9 cellular contexts compared by ENCODE assay signal in genomic region chr18:77366725-77367641, GRCh38.
DNase-seq lines count a peak whose midpoint lies in the region; ATAC-seq and TF ChIP-seq lines count a peak whose summit lies in the region.
"Had no signal": no experiment of that assay in that cellular context is flagged by ENCODE, and none has a peak within 500 bp of the region (broad histone marks: within the 10 kb centered on the region; RNA-seq: fewer than 3 reads in every experiment).

No MANE protein-coding gene starts in this region.

- peak overlapping the region; percentile 53; the same call in 1 of the 2 replicates for H2AFZ ChIP-seq in GM23248
- H2AFZ ChIP-seq in PC-3 (ENCODE audit: low read length): peak overlapping the region; percentile 79

- H3K4me2 ChIP-seq in GM23248 (ENCODE audit: unreplicated experiment): peak overlapping the region; percentile 20
- H3K4me2 ChIP-seq in PC-3 (ENCODE audit: low read length): peak overlapping the region; percentile 79

- H3K9me3 ChIP-seq in GM23248 (ENCODE audit: low read depth): no peaks in the 10 kb centered on the region
- H3K9me3 ChIP-seq in PC-3 (ENCODE audit: low read length): peaks cover 3% of the 10 kb centered on the region; the same call in 1 of the 2 replicates
- peaks cover 6% of the 10 kb centered on the region for H3K9me3 ChIP-seq in psoas muscle
- H3K9me3 ChIP-seq in spleen: peaks cover 0 to 35% (median 29%) of the 10 kb centered on the region in 8 donors

- peak overlapping the region; percentile 77 for H3K4me3 Mint-ChIP-seq in glutamatergic neuron (ENCODE audit: unreplicated experiment)

- ATAC-seq in PC-3: peak; percentile 84
- ATAC-seq in psoas muscle: peak in 1 of 4 donors; percentile 25
- ATAC-seq in HG03378 (IDR thresholded peaks at IDR 0.05; ENCODE audit: unreplicated experiment): no peak
- ATAC-seq in GM18498 (IDR thresholded peaks at IDR 0.05; ENCODE audit: unreplicated experiment): no peak

- H3K9me2 ChIP-seq in GM23248 (ENCODE audit: insufficient read depth): no peaks in the 10 kb centered on the region
- no peaks in the 10 kb centered on the region for H3K9me2 ChIP-seq in PC-3 (replicated peaks; ENCODE audit: low read length)

- CTCF ChIA-PET in PC-3 (lab: Charles Lee): interaction anchor here (0.6 to 1.1 kb wide), 2 partner anchors 107 to 312 kb away, joined by 7 to 9 read pairs; no protein-coding TSS in a partner anchor

- peaks cover 12% of the 10 kb centered on the region for H3K9me3 Mint-ChIP-seq in glutamatergic neuron (ENCODE audit: unreplicated experiment)

- H3K4me1 ChIP-seq in GM23248 (ENCODE audit: insufficient read depth) (no peaks in the 10 kb centered on the region), PC-3 (ENCODE audit: insufficient read depth, low read length) (0 out of 2 replicates have a peak, but pooled peaks cover 5% of the 10 kb centered on the region), psoas muscle (no peaks in the 10 kb centered on the region), spleen (no peaks in the 10 kb centered on the region)

- H4K20me1 ChIP-seq in GM23248 (ENCODE audit: insufficient read depth) (no peaks in the 10 kb centered on the region), PC-3 (ENCODE audit: low read length) (no peaks in the 10 kb centered on the region)

- no peak overlapping the region for H3K27ac ChIP-seq in GM23248
- H3K27ac ChIP-seq in PC-3 (ENCODE audit: low read length): peak overlapping the region; percentile 48
- no peak overlapping the region for H3K27ac ChIP-seq in psoas muscle
- H3K27ac ChIP-seq in spleen: no peak overlapping the region

- no peaks in the 10 kb centered on the region for H3K79me2 ChIP-seq in GM23248 (ENCODE audit: insufficient read depth)
- no peaks in the 10 kb centered on the region for H3K79me2 ChIP-seq in PC-3 (ENCODE audit: low read length)

- H3K27me3 Mint-ChIP-seq in glutamatergic neuron (ENCODE audit: unreplicated experiment): peaks cover 2% of the 10 kb centered on the region

- DNase-seq in GM23248 (peak; percentile 51), PC-3 (peak; percentile 57), glutamatergic neuron (peak; percentile 65), psoas muscle (no peak), spleen (no peak), DMS79 treated with DMSO at 0.1 percent for 48 hours (lab: John Stamatoyannopoulos, UW) (no peak)
- DNase-seq: activated CD4-positive, alpha-beta T cell treated with anti-CD3 and anti-CD28 coated beads, Interleukin-2, amount 50 U/mL, for 1 hour had no signal

- H3F3A ChIP-seq in GM23248 (ENCODE audit: insufficient read depth) (no peaks in the 10 kb centered on the region), PC-3 (ENCODE audit: low read length, unreplicated experiment) (no peaks in the 10 kb centered on the region)

- H3K36me3 Mint-ChIP-seq in glutamatergic neuron (ENCODE audit: unreplicated experiment): peaks cover 18% of the 10 kb centered on the region

- WGBS in GM23248 (ENCODE audit: low coverage in 1 of 2, low lambda C conversion rate in 2 of 2, missing lambda C conversion rate in 2 of 2), 2 experiments: 9 to 10% methylated on average over 26 to 27 of the region's 27 CpGs
- WGBS in psoas muscle, 3 donors: 21 to 33% (median 25%) methylated on average over 27 of the region's 27 CpGs
- WGBS in spleen, 5 donors: 46 to 63% (median 49%) methylated on average over 27 of the region's 27 CpGs

- TF ChIP-seq POLR2A in spleen (IDR thresholded peaks at IDR 0.05): no peak

- peaks cover 7% of the 10 kb centered on the region for H3K4me1 Mint-ChIP-seq in glutamatergic neuron (ENCODE audit: low read depth, unreplicated experiment)

- H3K27me3 ChIP-seq in GM23248 (replicated peaks; ENCODE audit: insufficient read depth) (no peaks in the 10 kb centered on the region), PC-3 (ENCODE audit: low read length) (peaks cover 3% of the 10 kb centered on the region; the same call in 1 of the 2 replicates), psoas muscle (ENCODE audit: insufficient read depth in 3 of 3, low read length in 2 of 3) (peaks cover 0 to 17% (median 2%) of the 10 kb centered on the region in 3 donors), spleen (replicated peaks in 1 of 7) (peaks cover 0 to 37% (median 0%) of the 10 kb centered on the region in 7 donors)

- peak overlapping the region; percentile 49 for H3K4me3 ChIP-seq in GM23248
- peak overlapping the region; percentile 52 for H3K4me3 ChIP-seq in PC-3 (ENCODE audit: low read length)
- peak overlapping the region; percentile 20 for H3K4me3 ChIP-seq in psoas muscle
- peak overlapping the region in 1 of 8 donors; percentile 27 for H3K4me3 ChIP-seq in spleen

- no peak for TF ChIP-seq CTCF in PC-3 (conservative IDR thresholded peaks at IDR 0.05; ENCODE audit: low read depth, low read length)
- no peak for TF ChIP-seq CTCF in glutamatergic neuron (IDR thresholded peaks at IDR 0.05; ENCODE audit: partially characterized antibody, unreplicated experiment)
- no peak for TF ChIP-seq CTCF in psoas muscle (IDR thresholded peaks at IDR 0.05)
- no peak for TF ChIP-seq CTCF in spleen (IDR thresholded peaks at IDR 0.05 in 8 of 11, conservative IDR thresholded peaks at IDR 0.05 in 3 of 11)

- H3K36me3 ChIP-seq in GM23248 (ENCODE audit: low read depth) (no peaks in the 10 kb centered on the region), PC-3 (ENCODE audit: low read depth, low read length) (no peaks in the 10 kb centered on the region), psoas muscle (ENCODE audit: insufficient read depth in 1 of 2, low read depth in 1 of 2) (no peaks in the 10 kb centered on the region), spleen (no peaks in the 10 kb centered on the region)

- in situ Hi-C loops in GM23248 (cut with MboI): no loop called here

- H3K9ac ChIP-seq in GM23248 (no peak overlapping the region), PC-3 (ENCODE audit: low read length) (peak overlapping the region; percentile 42; the same call in 1 of the 2 replicates)

- POLR2A ChIA-PET in PC-3 (lab: Charles Lee; ENCODE audit: unreplicated experiment): no interaction called here

- peak overlapping the region; percentile 94 for H3K27ac Mint-ChIP-seq in glutamatergic neuron (ENCODE audit: unreplicated experiment)

- intact Hi-C loops in PC-3 (cut with micrococcal nuclease) (no loop called here), psoas muscle (cut with DNase I) (no loop called here), spleen (cut with DNase I; ENCODE audit: low total_unique reads) (no loop called here)

- no TSS peak for BruUV-seq in PC-3 (replicated peaks; lab: Mats Ljungman, UMichigan)

Comparison
In these comparisons a context has a peak if more than half of its experiments do, and no peak if none do; other contexts are left out.
1. DNase-seq: peak in GM23248 (single experiment), PC-3 (single experiment) and glutamatergic neuron (single experiment); none in psoas muscle (0 of 2), spleen (single experiment) and DMS79 treated with DMSO at 0.1 percent for 48 hours (single experiment).